1 cellular context compared by ENCODE assay signal in the genomic region with DNA sequence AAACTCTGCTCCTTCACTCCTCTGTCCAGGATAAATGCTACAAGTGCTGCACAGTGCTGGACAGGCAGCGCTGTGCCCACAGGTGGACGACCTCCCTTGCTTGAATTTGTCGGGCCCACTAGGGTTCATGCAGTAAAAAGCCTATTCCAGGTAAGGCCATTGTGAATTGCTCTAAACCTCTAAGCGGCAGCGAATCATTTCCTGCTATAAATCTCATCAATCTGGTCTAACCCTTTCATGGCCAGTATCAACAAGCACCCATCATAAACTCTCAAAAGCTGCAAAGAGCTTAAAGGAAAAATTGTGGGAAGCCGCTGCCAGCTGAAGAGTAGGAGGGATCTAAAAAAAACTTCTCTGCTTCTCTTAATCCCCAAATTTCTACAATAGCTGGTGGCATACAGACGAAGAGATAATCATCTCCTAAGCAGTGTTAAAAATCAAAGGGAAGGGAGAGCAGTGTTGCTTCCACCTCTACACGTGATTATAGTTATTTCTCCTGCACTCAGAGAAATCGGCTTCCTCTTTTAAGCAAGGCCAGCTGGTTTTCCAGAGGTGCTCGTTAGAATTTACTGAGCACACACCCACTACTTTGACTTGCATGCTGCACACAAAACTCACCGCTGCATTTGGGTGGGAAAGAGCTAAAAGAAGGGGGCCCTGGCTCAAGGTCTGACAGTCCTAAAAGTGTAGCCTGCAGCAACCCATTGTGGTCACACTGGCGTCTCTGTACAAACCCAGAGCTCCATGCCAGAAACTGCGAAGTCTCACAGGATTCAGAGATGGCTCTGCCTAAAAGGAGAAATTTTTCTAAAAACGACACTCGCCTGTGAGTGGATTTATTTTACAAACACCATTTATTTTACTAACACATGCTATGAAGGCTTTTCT.
TF ChIP-seq lines count a peak whose summit lies in the region.

No MANE protein-coding gene starts in this region.

TF ChIP-seq in HepG2, 621 proteins besides CTCF, POLR2A, EP300 and RAD21 (continued from another document):
- TF ChIP-seq, protein P1, sequence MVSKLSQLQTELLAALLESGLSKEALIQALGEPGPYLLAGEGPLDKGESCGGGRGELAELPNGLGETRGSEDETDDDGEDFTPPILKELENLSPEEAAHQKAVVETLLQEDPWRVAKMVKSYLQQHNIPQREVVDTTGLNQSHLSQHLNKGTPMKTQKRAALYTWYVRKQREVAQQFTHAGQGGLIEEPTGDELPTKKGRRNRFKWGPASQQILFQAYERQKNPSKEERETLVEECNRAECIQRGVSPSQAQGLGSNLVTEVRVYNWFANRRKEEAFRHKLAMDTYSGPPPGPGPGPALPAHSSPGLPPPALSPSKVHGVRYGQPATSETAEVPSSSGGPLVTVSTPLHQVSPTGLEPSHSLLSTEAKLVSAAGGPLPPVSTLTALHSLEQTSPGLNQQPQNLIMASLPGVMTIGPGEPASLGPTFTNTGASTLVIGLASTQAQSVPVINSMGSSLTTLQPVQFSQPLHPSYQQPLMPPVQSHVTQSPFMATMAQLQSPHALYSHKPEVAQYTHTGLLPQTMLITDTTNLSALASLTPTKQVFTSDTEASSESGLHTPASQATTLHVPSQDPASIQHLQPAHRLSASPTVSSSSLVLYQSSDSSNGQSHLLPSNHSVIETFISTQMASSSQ (IDR thresholded peaks at IDR 0.05; ENCODE audit: low read depth): no peak
- TF ChIP-seq, protein P1 (CRISPR knock-in tag; IDR thresholded peaks at IDR 0.05; ENCODE audit: borderline replicate concordance): no peak
- TF ChIP-seq, protein P2, sequence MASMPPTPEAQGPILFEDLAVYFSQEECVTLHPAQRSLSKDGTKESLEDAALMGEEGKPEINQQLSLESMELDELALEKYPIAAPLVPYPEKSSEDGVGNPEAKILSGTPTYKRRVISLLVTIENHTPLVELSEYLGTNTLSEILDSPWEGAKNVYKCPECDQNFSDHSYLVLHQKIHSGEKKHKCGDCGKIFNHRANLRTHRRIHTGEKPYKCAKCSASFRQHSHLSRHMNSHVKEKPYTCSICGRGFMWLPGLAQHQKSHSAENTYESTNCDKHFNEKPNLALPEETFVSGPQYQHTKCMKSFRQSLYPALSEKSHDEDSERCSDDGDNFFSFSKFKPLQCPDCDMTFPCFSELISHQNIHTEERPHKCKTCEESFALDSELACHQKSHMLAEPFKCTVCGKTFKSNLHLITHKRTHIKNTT (CRISPR knock-in tag; IDR thresholded peaks at IDR 0.05): no peak
- no peak for TF ChIP-seq KLF6 (CRISPR knock-in tag; IDR thresholded peaks at IDR 0.05)
